10 cellular contexts compared by ENCODE assay signal in the genomic region with DNA sequence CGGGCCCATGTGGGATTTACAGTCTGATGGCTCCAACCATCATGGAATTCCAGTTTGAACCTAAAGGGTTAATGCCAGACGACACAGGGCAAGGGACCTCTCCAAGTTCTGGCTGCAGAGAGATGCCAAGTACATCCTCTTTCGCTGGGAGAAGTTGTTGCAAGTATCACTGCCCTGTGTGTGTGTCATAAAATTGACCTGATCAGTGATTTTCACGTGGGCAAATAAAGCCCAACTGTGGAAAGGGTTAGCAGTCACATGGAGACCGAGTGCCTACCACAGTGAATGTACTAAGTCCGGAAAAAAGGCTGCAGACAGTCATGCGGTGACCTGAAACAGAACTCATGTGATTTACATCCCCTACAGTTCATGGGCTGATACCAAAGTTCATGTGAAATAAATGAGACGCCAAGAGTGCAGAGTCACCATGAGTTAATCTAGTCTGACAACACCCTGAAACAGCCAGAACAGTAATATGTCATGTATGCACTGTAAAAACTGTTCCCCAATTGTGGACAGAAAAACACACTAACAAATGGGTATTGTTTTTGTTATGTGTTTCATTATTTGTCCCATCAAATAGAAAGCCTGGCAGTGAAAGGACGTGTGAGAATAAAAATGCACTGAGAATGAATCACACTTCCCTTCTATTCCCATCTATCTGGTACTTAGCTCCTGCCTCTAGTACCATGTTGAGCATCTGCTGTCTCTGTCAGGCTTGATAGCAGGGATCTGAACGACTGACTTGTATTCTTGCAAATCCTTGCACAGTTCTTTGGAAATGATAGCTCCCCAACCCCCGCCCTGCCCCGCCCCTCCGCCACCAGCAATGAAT.
DNase-seq lines count a peak whose midpoint lies in the region; ATAC-seq, FAIRE-seq and TF ChIP-seq lines count a peak whose summit lies in the region.
"Had no signal": no experiment of that assay in that cellular context is flagged by ENCODE, and none has a peak within 500 bp of the region (broad histone marks: within the 10 kb centered on the region; RNA-seq: fewer than 3 reads in every experiment).

No MANE protein-coding gene starts in this region.

- peak; percentile 97 for FAIRE-seq in H54 (lab: Jason Lieb, UNC)
- no peak for FAIRE-seq in bronchial epithelial cell (lab: Jason Lieb, UNC)

- DNase-seq in H54 (ENCODE audit: insufficient read length, low spot score) (peak; percentile 40), bronchial epithelial cell (ENCODE audit: low read depth) (peak; percentile 83), left kidney (ENCODE audit: low read depth, low spot score) (peak; percentile 44), superior temporal gyrus (ENCODE audit: extremely low spot score) (peak; percentile 55), NCI-H2029 treated with DMSO at 0.1 percent for 48 hours (lab: John Stamatoyannopoulos, UW) (no peak), NCI-H2081 treated with DMSO at 0.1 percent for 48 hours (lab: John Stamatoyannopoulos, UW) (no peak)
- DNase-seq in stimulated activated naive CD4-positive, alpha-beta T cell treated with Interleukin-2 at 50 U/mL for 16 hours (lab: John Stamatoyannopoulos, UW) = no peak
- DNase-seq: activated effector memory CD4-positive, alpha-beta T cell treated with anti-CD3 and anti-CD28 coated beads, Interleukin-2, amount 50 U/mL, for 16 hours; natural killer cell had no signal

- H3K36me3 ChIP-seq in bronchial epithelial cell (ENCODE audit: control insufficient read depth, insufficient read depth, low read length) = no peaks in the 10 kb centered on the region

- TF ChIP-seq POLR2A in H54 (IDR thresholded peaks at IDR 0.05; ENCODE audit: low read depth, low read length) = no peak

- TF ChIP-seq CTCF in bronchial epithelial cell (IDR thresholded peaks at IDR 0.05; ENCODE audit: insufficient read depth, low read length, severe bottlenecking) = no peak

- H3K4me3 ChIP-seq in bronchial epithelial cell (ENCODE audit: low read depth, low read length) = no peak overlapping the region

- H3K27me3 ChIP-seq in bronchial epithelial cell (ENCODE audit: control insufficient read depth, insufficient read depth, low read length) = no peaks in the 10 kb centered on the region

- no peak for ATAC-seq in GM19455 (IDR thresholded peaks at IDR 0.05; ENCODE audit: unreplicated experiment)
- ATAC-seq: natural killer cell had no signal

Comparison
In these comparisons a context has a peak if more than half of its experiments do, and no peak if none do; other contexts are left out.
1. DNase-seq: peak in H54 (single experiment), bronchial epithelial cell (single experiment), left kidney (single experiment) and superior temporal gyrus (single experiment); none in stimulated activated naive CD4-positive, alpha-beta T cell treated with Interleukin-2 at 50 U/mL for 16 hours (single experiment), NCI-H2029 treated with DMSO at 0.1 percent for 48 hours (single experiment) and NCI-H2081 treated with DMSO at 0.1 percent for 48 hours (single experiment).